17 cellular contexts compared by ENCODE assay signal in the genomic region with DNA sequence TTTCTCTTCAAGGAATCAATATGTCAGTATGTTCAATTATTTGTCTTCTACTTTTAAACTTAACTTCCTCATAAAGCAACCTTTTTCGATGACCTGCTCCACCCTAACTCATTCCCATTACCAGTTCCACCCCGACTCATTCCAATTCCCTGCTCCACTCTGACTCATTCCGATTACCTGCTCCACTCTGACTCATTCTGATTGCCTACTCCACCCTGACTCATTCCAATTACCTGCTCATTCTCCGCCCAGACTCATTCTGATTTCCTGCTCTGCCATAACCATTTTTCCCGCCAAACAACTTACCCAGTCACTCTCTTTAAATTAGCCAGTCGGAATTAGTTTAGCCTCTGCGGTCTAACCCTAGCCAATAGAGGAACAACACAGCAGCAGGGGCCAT.
DNase-seq lines count a peak whose midpoint lies in the region; ATAC-seq and TF ChIP-seq lines count a peak whose summit lies in the region.
"Had no signal": no experiment of that assay in that cellular context is flagged by ENCODE, and none has a peak within 500 bp of the region (broad histone marks: within the 10 kb centered on the region; RNA-seq: fewer than 3 reads in every experiment).

No MANE protein-coding gene starts in this region.

- CTCF ChIA-PET in HCT116 (lab: Charles Lee) (no interaction called here), RWPE1 (lab: Yijun Ruan, JAX) (no interaction called here)

- no peaks in the 10 kb centered on the region for H3K36me3 ChIP-seq in HCT116 (ENCODE audit: control insufficient read depth in 1 of 2, insufficient read depth in 2 of 2, low read length in 2 of 2)

- no peaks in the 10 kb centered on the region for H3K27me3 ChIP-seq in HCT116 (ENCODE audit: insufficient read depth, low read length)

- peak; percentile 76 for DNase-seq in A172 (ENCODE audit: low spot score)
- DNase-seq in HCT116 (ENCODE audit: low read depth, low spot score), result peak; percentile 81
- DNase-seq in RWPE1 (ENCODE audit: low spot score), result peak; percentile 57
- DNase-seq in head of caudate nucleus, result peak in 31 of 42 donors; percentile 3 to 81 (median 34)
- no peak for DNase-seq in occipital lobe (lab: John Stamatoyannopoulos, UW)
- no peak for DNase-seq in ecto neural progenitor cell (ENCODE audit: low spot score)
- DNase-seq in epidermal melanocyte (ENCODE audit: insufficient read length, low spot score), result no peak
- DNase-seq: activated CD8-positive, alpha-beta memory T cell treated with anti-CD3 and anti-CD28 coated beads for 24 hours; cerebellar nuclear complex; GF-D8; mesenchymal stem cell; NCI-H187; NCI-H774; retina; RPMI8226 had no signal

- H3K9ac ChIP-seq in HCT116 (ENCODE audit: low read length), result no peak overlapping the region

- no peak for TF ChIP-seq POLR2A in HCT116 (IDR thresholded peaks at IDR 0.05; ENCODE audit: borderline replicate concordance, extremely low read depth, insufficient read depth, insufficient read length)

- no peaks in the 10 kb centered on the region for H3K9me2 ChIP-seq in HCT116 (ENCODE audit: insufficient read depth)

- H3K27ac ChIP-seq in HCT116 (ENCODE audit: low read depth, low read length) (no peak overlapping the region), RWPE1 (no peak overlapping the region)

- H3K4me3 ChIP-seq in HCT116 (replicated peaks in 1 of 2; ENCODE audit: low read depth in 1 of 2, low read length in 2 of 2), result no peak overlapping the region

- H3K4me2 ChIP-seq in HCT116 (ENCODE audit: low read length), result peak overlapping the region; percentile 39

- peak overlapping the region; percentile 90 for H2AFZ ChIP-seq in HCT116 (ENCODE audit: low read depth, low read length, poor library complexity, severe bottlenecking)

- RAD21 ChIA-PET in HCT116 (lab: Charles Lee; ENCODE audit: low non-redundant PET in 1 of 2, low total read pairs in 2 of 2, uncharacterized antibody in 2 of 2, unreplicated experiment in 2 of 2), result no interaction called here

- no peaks in the 10 kb centered on the region for H4K20me1 ChIP-seq in HCT116 (ENCODE audit: insufficient read depth)

- POLR2A ChIA-PET in HCT116 (lab: Charles Lee), result no interaction called here
- POLR2A ChIA-PET in RWPE1 (lab: Yijun Ruan, JAX; ENCODE audit: low non-redundant PET), result no interaction called here

- no peaks in the 10 kb centered on the region for H3K79me2 ChIP-seq in HCT116 (ENCODE audit: insufficient read depth, low read length)

- ATAC-seq in HCT116 (peak; percentile 74), HG03095 (IDR thresholded peaks at IDR 0.05; ENCODE audit: unreplicated experiment) (no peak)
- ATAC-seq: activated T-helper 17 cell treated with anti-CD3 and anti-CD28 coated beads, Interleukin-2, amount 50 U/mL, for 72 hours had no signal

- no peaks in the 10 kb centered on the region; a peak in 1 of 4 replicates for H3K9me3 ChIP-seq in HCT116 (ENCODE audit: control insufficient read depth in 1 of 2, insufficient read depth in 1 of 2, low read depth in 1 of 2, low read length in 2 of 2)

- TF ChIP-seq CTCF in HCT116 (IDR thresholded peaks at IDR 0.05 in 2 of 3, conservative IDR thresholded peaks at IDR 0.05 in 1 of 3; ENCODE audit: borderline replicate concordance in 1 of 3, insufficient read depth in 1 of 3, low read depth in 2 of 3, low read length in 2 of 3) (no peak), RWPE1 (conservative IDR thresholded peaks at IDR 0.05; ENCODE audit: low read depth) (no peak)

- peaks cover 0 to 19% of the 10 kb centered on the region in 2 experiments; a peak in 2 of 4 replicates for H3K4me1 ChIP-seq in HCT116 (ENCODE audit: control insufficient read depth in 1 of 2, insufficient read depth in 2 of 2, low read length in 2 of 2)

- TF ChIP-seq RAD21 in HCT116 (IDR thresholded peaks at IDR 0.05; ENCODE audit: low read depth), result no peak

- no TSS peak for BruUV-seq in HCT116 (replicated peaks; lab: Mats Ljungman, UMichigan)

- intact Hi-C loops in HCT116 (cut with micrococcal nuclease) (no loop called here), head of caudate nucleus (cut with DNase I) (no loop called here)

TF ChIP-seq in HCT116, 20 proteins besides CTCF, POLR2A, EP300 and RAD21:
- TF ChIP-seq ZNF274 (IDR thresholded peaks at IDR 0.05; ENCODE audit: low read depth, low read length) (no peak), EZH2 (IDR thresholded peaks at IDR 0.05) (no peak), JUND (IDR thresholded peaks at IDR 0.05) (peak; percentile 91), FOSL1 (IDR thresholded peaks at IDR 0.05; ENCODE audit: low read depth) (peak; percentile 95), SIN3A (IDR thresholded peaks at IDR 0.05; ENCODE audit: low read depth) (no peak), ELF1 (IDR thresholded peaks at IDR 0.05; ENCODE audit: borderline replicate concordance, low read depth) (peak; percentile 17; the same call in 1 of the 2 replicates), SP1 (IDR thresholded peaks at IDR 0.05; ENCODE audit: low read depth) (peak; percentile 61), EZH2phosphoT487 (IDR thresholded peaks at IDR 0.05; ENCODE audit: borderline replicate concordance) (no peak), CBX3 (IDR thresholded peaks at IDR 0.05; ENCODE audit: low read depth) (peak; percentile 91), TCF7L2 (IDR thresholded peaks at IDR 0.05; ENCODE audit: borderline replicate concordance, extremely low read depth, insufficient read depth, insufficient read length) (no peak), SRF (IDR thresholded peaks at IDR 0.05; ENCODE audit: low read depth) (no peak; the same call in 1 of the 2 replicates), REST (IDR thresholded peaks at IDR 0.05; ENCODE audit: low read depth) (no peak), MAX (IDR thresholded peaks at IDR 0.05) (peak; percentile 66), ZBTB33 (IDR thresholded peaks at IDR 0.05; ENCODE audit: extremely low read depth, insufficient replicate concordance, low read length) (peak; percentile 18), ZFX (IDR thresholded peaks at IDR 0.05) (no peak), POLR2AphosphoS5 (IDR thresholded peaks at IDR 0.05; ENCODE audit: low read depth, low read length) (0 out of 2 replicates have a peak, but pooled peaks have one; percentile 30), ATF3 (IDR thresholded peaks at IDR 0.05) (no peak), EGR1 (IDR thresholded peaks at IDR 0.05; ENCODE audit: low read depth) (no peak), YY1 (IDR thresholded peaks at IDR 0.05; ENCODE audit: extremely low read depth, insufficient replicate concordance, low read depth, low read length) (no peak), CEBPB (IDR thresholded peaks at IDR 0.05; ENCODE audit: low read depth) (no peak)

Comparison
In these comparisons a context has a peak if more than half of its experiments do, and no peak if none do; other contexts are left out.
1. DNase-seq: peak in A172 (single experiment), HCT116 (single experiment), RWPE1 (single experiment) and head of caudate nucleus (31 of 42); none in occipital lobe (single experiment), ecto neural progenitor cell (single experiment) and epidermal melanocyte (single experiment).